Comparison of ENCODE assay signal across 8 cellular contexts in the genomic region with DNA sequence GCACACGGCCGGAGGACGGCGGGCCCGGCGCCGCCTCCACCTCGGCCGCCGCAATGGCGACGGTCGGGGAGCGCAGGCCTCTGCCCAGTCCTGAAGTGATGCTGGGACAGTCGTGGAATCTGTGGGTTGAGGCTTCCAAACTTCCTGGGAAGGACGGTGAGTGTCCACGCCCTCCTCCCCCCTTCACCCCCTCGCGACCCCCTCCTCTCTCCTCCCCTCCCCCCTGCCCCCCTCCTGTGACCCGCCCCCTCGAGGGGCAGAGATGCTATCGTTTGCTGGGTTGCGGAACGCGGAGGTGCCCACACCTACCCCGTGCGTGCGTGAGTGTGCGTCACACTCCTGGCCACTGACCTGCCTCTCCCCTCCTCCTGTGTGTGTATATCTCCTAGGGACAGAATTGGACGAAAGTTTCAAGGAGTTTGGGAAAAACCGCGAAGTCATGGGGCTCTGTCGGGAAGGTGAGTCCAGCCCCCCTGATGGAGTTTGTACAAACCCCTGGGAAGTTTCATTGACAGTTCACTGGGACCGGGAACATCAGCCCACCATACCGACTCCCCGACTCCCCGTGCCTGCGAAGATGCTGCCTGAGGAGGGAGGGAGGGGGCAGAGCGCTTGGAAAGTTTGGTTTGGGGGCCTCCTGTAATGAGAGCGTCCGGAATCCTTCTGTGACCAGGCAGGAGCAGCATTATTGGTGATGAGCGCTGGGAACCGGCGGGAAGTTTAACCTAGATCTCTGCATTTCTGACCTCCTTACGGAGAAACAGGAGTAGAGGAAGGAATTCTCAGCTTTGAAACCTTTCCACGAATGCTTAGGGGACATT. TPM values are rescaled to one million over a fixed set of nuclear protein-coding genes. Genes with fewer than 3 reads are reported as not detected.
A peak's percentile ranks its signal among the peaks of the same experiment; 100 is the strongest.
DNase-seq lines count a peak whose midpoint lies in the region; ATAC-seq lines count a peak whose summit lies in the region.

No MANE protein-coding gene starts in this region.

- no peaks in the 10 kb centered on the region for H3K9me3 Mint-ChIP-seq in dendritic cell treated with granulocyte-macrophage colony-stimulating factor and Interleukin-4, amounts not matched to agents 40 ng/mL and 50 ng/mL, for 4 days

- intact Hi-C loops in dendritic cell treated with granulocyte-macrophage colony-stimulating factor and Interleukin-4, amounts not matched to agents 40 ng/mL and 50 ng/mL, for 4 days (cut with micrococcal nuclease): loop anchor here (1.0 kb wide), 2 partner anchors 9 to 49 kb away; no protein-coding TSS in a partner anchor

- peak overlapping the region; percentile 81 for H3K27ac Mint-ChIP-seq in dendritic cell treated with granulocyte-macrophage colony-stimulating factor and Interleukin-4, amounts not matched to agents 40 ng/mL and 50 ng/mL, for 4 days

- H3K4me3 Mint-ChIP-seq in dendritic cell treated with granulocyte-macrophage colony-stimulating factor and Interleukin-4, amounts not matched to agents 40 ng/mL and 50 ng/mL, for 4 days: peak overlapping the region; percentile 91

- ATAC-seq in GM21447 (IDR thresholded peaks at IDR 0.05; ENCODE audit: unreplicated experiment): no peak

- H3K36me3 Mint-ChIP-seq in dendritic cell treated with granulocyte-macrophage colony-stimulating factor and Interleukin-4, amounts not matched to agents 40 ng/mL and 50 ng/mL, for 4 days (ENCODE audit: low read depth): peaks cover 47% of the 10 kb centered on the region

- no peaks in the 10 kb centered on the region for H3K27me3 Mint-ChIP-seq in dendritic cell treated with granulocyte-macrophage colony-stimulating factor and Interleukin-4, amounts not matched to agents 40 ng/mL and 50 ng/mL, for 4 days

- peaks cover 58% of the 10 kb centered on the region for H3K4me1 Mint-ChIP-seq in dendritic cell treated with granulocyte-macrophage colony-stimulating factor and Interleukin-4, amounts not matched to agents 40 ng/mL and 50 ng/mL, for 4 days (ENCODE audit: low read depth)

- DNase-seq in activated T-cell treated with anti-CD3 and anti-CD28 coated beads for 1 hour (ENCODE audit: low read depth) (peak; percentile 32), HT-29 (ENCODE audit: low spot score) (peak; percentile 39), lung microvascular endothelial cell (ENCODE audit: low read depth in 2 of 2) (peak; percentile 57 to 64)
- DNase-seq in activated T-cell treated with anti-CD3 and anti-CD28 coated beads, Interleukin-2, amount 50 U/mL, for 1 hour: no peak
- DNase-seq in activated CD4-positive, alpha-beta T cell treated with anti-CD3 and anti-CD28 coated beads for 24 hours (ENCODE audit: low read depth in 2 of 2): peak; percentile 19 to 31
- peak; percentile 9 for DNase-seq in stimulated activated CD8-positive, alpha-beta memory T cell treated with anti-CD3 and anti-CD28 coated beads, Interleukin-12 subunit alpha, Interleukin-12 subunit beta, amount 100 ng/mL, for 24 hours (ENCODE audit: extremely low read depth)

RNA-seq across cellular contexts. Expression of a gene that starts 0.8 kb away (rescaled TPM):
- total RNA-seq in HT-29 (2014; rRNA removed; shearing (Covaris generic)): not detected in 2 replicates
- total RNA-seq in lung microvascular endothelial cell: 1.7 TPM in 1 of 2 replicates, not detected in the other

RNA-seq across cellular contexts. Expression of a gene that starts 49.3 kb away (rescaled TPM):
- 3.0 and 6.3 TPM in 2 replicates for total RNA-seq in HT-29 (2014; rRNA removed; shearing (Covaris generic))
- total RNA-seq in lung microvascular endothelial cell: 5.2 and 6.3 TPM in 2 replicates

RNA-seq across cellular contexts. Expression of a gene that starts 49.4 kb away (rescaled TPM):
- total RNA-seq in HT-29 (2014; rRNA removed; shearing (Covaris generic)): 25.6 and 26.1 TPM in 2 replicates
- 30.0 and 30.3 TPM in 2 replicates for total RNA-seq in lung microvascular endothelial cell
